ENCODE assay signal across 2 cellular contexts in genomic region chr2:120810639-120811038, GRCh38.
TF ChIP-seq lines count a peak whose summit lies in the region.

No MANE protein-coding gene starts in this region.

TF ChIP-seq in HepG2, 621 proteins besides CTCF, POLR2A, EP300 and RAD21:
- TF ChIP-seq ZNF251 (CRISPR knock-in tag; IDR thresholded peaks at IDR 0.05) (no peak), CREB1 (IDR thresholded peaks at IDR 0.05) (peak; percentile 98), CREB1 (CRISPR knock-in tag; IDR thresholded peaks at IDR 0.05) (no peak), ATF7 (IDR thresholded peaks at IDR 0.05) (peak; percentile 87), ATF7 (CRISPR knock-in tag; IDR thresholded peaks at IDR 0.05) (no peak)
- TF ChIP-seq, protein P1, sequence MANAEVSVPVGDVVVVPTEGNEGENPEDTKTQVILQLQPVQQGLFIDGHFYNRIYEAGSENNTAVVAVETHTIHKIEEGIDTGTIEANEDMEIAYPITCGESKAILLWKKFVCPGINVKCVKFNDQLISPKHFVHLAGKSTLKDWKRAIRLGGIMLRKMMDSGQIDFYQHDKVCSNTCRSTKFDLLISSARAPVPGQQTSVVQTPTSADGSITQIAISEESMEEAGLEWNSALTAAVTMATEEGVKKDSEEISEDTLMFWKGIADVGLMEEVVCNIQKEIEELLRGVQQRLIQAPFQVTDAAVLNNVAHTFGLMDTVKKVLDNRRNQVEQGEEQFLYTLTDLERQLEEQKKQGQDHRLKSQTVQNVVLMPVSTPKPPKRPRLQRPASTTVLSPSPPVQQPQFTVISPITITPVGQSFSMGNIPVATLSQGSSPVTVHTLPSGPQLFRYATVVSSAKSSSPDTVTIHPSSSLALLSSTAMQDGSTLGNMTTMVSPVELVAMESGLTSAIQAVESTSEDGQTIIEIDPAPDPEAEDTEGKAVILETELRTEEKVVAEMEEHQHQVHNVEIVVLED (CRISPR knock-in tag; IDR thresholded peaks at IDR 0.05; ENCODE audit: borderline replicate concordance): no peak

TF ChIP-seq in IMR-90, 13 proteins besides CTCF, POLR2A, EP300 and RAD21:
- TF ChIP-seq SMC3 (IDR thresholded peaks at IDR 0.05; ENCODE audit: low read depth, low read length): no peak
- no peak for TF ChIP-seq RCOR1 (IDR thresholded peaks at IDR 0.05; ENCODE audit: insufficient replicate concordance, low read length)
TF ChIP-seq in IMR-90: peak in this region for 0.
